ENCODE assay signal across 16 cellular contexts in the genomic region with DNA sequence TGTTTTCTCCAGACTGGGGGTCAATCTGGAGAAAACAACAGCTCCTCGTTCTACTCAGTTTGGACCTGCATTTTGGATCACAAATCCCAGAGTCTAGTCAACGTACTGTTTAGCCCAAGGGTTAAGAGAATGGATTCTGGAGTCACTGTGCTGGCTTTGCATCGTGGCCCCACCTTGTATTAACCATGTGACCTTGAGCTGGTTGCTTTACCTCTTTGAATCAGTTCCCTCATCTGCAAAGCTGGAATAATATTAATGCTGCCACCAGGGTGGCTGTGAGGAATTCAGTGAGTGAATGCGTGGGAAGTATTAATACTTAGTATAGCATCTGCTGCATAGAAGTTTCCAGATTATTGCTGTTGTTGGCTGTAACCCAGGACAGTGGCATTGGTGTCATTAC. TPM values are rescaled to one million over a fixed set of nuclear protein-coding genes. Genes with fewer than 3 reads are reported as not detected.
DNase-seq lines count a peak whose midpoint lies in the region; ATAC-seq and TF ChIP-seq lines count a peak whose summit lies in the region.
"Had no signal": no experiment of that assay in that cellular context is flagged by ENCODE, and none has a peak within 500 bp of the region (broad histone marks: within the 10 kb centered on the region; RNA-seq: fewer than 3 reads in every experiment).

No MANE protein-coding gene starts in this region.

- no peak for DNase-seq in left cardiac atrium
- DNase-seq in Right ventricle myocardium inferior (ENCODE audit: missing footprints), result no peak
- peak; percentile 18 for DNase-seq in HT-29 (ENCODE audit: low spot score)
- no peak for DNase-seq in SJSA1 (ENCODE audit: low read depth in 1 of 2, low spot score in 2 of 2)
- DNase-seq in DMS 273 (lab: John Stamatoyannopoulos, UW; ENCODE audit: unreplicated experiment), result no peak
- DNase-seq in gastrocnemius medialis, result no peak
- DNase-seq in activated CD4-positive, alpha-beta T cell treated with anti-CD3 and anti-CD28 coated beads for 4 hours, result no peak
- DNase-seq: C1 segment of cervical spinal cord, HCEC 1CT, NCI-H146, NCI-H2227 treated with DMSO at 0.1 percent for 48 hours, NCI-H526 treated with DMSO at 0.1 percent for 48 hours, SHP77 treated with DMSO at 0.1 percent for 48 hours had no signal

- H3K4me1 ChIP-seq in SJSA1 (replicated peaks) (peaks cover 38% of the 10 kb centered on the region), subcutaneous abdominal adipose tissue (ENCODE audit: control insufficient read depth in 5 of 5, insufficient read depth in 5 of 5, low read length in 5 of 5) (no peaks in the 10 kb centered on the region), gastrocnemius medialis (no peaks in the 10 kb centered on the region)

- H3K36me3 ChIP-seq in SJSA1 (no peaks in the 10 kb centered on the region), subcutaneous abdominal adipose tissue (ENCODE audit: control insufficient read depth in 5 of 5, insufficient read depth in 5 of 5, low read length in 5 of 5) (no peaks in the 10 kb centered on the region), gastrocnemius medialis (no peaks in the 10 kb centered on the region)

- in situ Hi-C loops in gastrocnemius medialis (cut with MboI; ENCODE audit: low sequenced_read_pairs in 4 of 4), result loop anchor here in 1 of 4 donors (25.0 kb wide), 1 partner anchor 110 kb away; a partner anchor contains a TSS

- TF ChIP-seq POLR2A in gastrocnemius medialis (IDR thresholded peaks at IDR 0.05), result no peak

- TF ChIP-seq CTCF in gastrocnemius medialis (IDR thresholded peaks at IDR 0.05 in 4 of 5, conservative IDR thresholded peaks at IDR 0.05 in 1 of 5), result no peak

- H3K27me3 ChIP-seq in SJSA1 (replicated peaks), result no peaks in the 10 kb centered on the region
- H3K27me3 ChIP-seq in subcutaneous abdominal adipose tissue (ENCODE audit: control insufficient read depth in 5 of 5, insufficient read depth in 4 of 5, low read length in 5 of 5), result peaks cover 0 to 3% (median 0%) of the 10 kb centered on the region in 5 donors
- H3K27me3 ChIP-seq in gastrocnemius medialis, result no peaks in the 10 kb centered on the region

- no peak overlapping the region for H3K4me3 ChIP-seq in SJSA1
- H3K4me3 ChIP-seq in subcutaneous abdominal adipose tissue (ENCODE audit: low read depth in 1 of 5, low read length in 5 of 5), result peak overlapping the region in 3 of 5 donors; percentile 2 to 22 (median 22)
- H3K4me3 ChIP-seq in gastrocnemius medialis, result no peak overlapping the region

- no peak overlapping the region for H3K9ac ChIP-seq in subcutaneous abdominal adipose tissue (ENCODE audit: low read length in 5 of 5)

- intact Hi-C loops in left cardiac atrium (cut with DNase I), result loop anchor here in 1 of 2 donors (10.0 kb wide), 1 partner anchor 82 kb away; no protein-coding TSS in a partner anchor
- intact Hi-C loops in Right ventricle myocardium inferior (cut with DNase I), result no loop called here
- intact Hi-C loops in gastrocnemius medialis (cut with DNase I; ENCODE audit: low total_unique reads), result no loop called here

- peak; percentile 6 to 10 for ATAC-seq in left cardiac atrium
- no peak for ATAC-seq in Right ventricle myocardium inferior
- ATAC-seq in gastrocnemius medialis, result no peak

- H3K27ac ChIP-seq in SJSA1 (peak overlapping the region; percentile 41; the same call in 1 of the 2 replicates), subcutaneous abdominal adipose tissue (ENCODE audit: low read depth, low read length) (no peak overlapping the region), gastrocnemius medialis (no peak overlapping the region)

- H3K9me3 ChIP-seq in SJSA1 (replicated peaks), result no peaks in the 10 kb centered on the region; the same call in 1 of the 2 replicates
- peaks cover 0 to 8% (median 4%) of the 10 kb centered on the region in 5 donors for H3K9me3 ChIP-seq in subcutaneous abdominal adipose tissue (ENCODE audit: control insufficient read depth in 5 of 5, low read length in 5 of 5)
- no peaks in the 10 kb centered on the region for H3K9me3 ChIP-seq in gastrocnemius medialis

RNA-seq across cellular contexts. Expression of a gene that starts 11.3 kb away (rescaled TPM):
- total RNA-seq in left cardiac atrium, result 100 to 1,000 TPM in 1 of 2 donors, 10 to 100 TPM in 1; 82.3 to 159 TPM
- total RNA-seq in Right ventricle myocardium inferior, result 69.8 TPM
- not detected in 2 replicates for total RNA-seq in HT-29 (2014; rRNA removed; shearing (Covaris generic))
- not detected in 2 replicates for total RNA-seq in SJSA1 (2014; rRNA removed; shearing (Covaris generic))
- 10 to 100 TPM in 3 of 4 donors, 1 to 10 TPM in 1; 5.1 to 64.6 (median 42.2) TPM for total RNA-seq in gastrocnemius medialis
- total RNA-seq: A172, G401 had no signal

RNA-seq across cellular contexts. Expression of a gene that starts 19.2 kb away (rescaled TPM):
- total RNA-seq in left cardiac atrium (not detected), Right ventricle myocardium inferior (not detected), gastrocnemius medialis (not detected)
- not detected in 2 replicates for total RNA-seq in HT-29 (2014; rRNA removed; shearing (Covaris generic))
- not detected in 2 replicates for total RNA-seq in SJSA1 (2014; rRNA removed; shearing (Covaris generic))
- total RNA-seq: A172, G401 had no signal

RNA-seq across cellular contexts. Expression of a gene that starts 23.0 kb away (rescaled TPM):
- total RNA-seq in left cardiac atrium (1 to 10 TPM in 1 of 2 donors, under 1 TPM in 1; 0.55 to 1.4 TPM), Right ventricle myocardium inferior (0.24 TPM), gastrocnemius medialis (1 to 10 TPM in 1 of 4 donors, not detected in 3; 1.1 TPM)
- 0.03 TPM in 1 of 2 replicates, not detected in the other for total RNA-seq in HT-29 (2014; rRNA removed; shearing (Covaris generic))
- total RNA-seq in SJSA1 (2014; rRNA removed; shearing (Covaris generic)), result 0.78 and 1.2 TPM in 2 replicates
- total RNA-seq: G401 had no signal

Comparison
In these comparisons a context has a peak if more than half of its experiments do, and no peak if none do; other contexts are left out.
1. ATAC-seq: peak in left cardiac atrium (2 of 2); none in Right ventricle myocardium inferior (single experiment) and gastrocnemius medialis (0 of 2).
2. H3K4me3 ChIP-seq: peak in subcutaneous abdominal adipose tissue (3 of 5); none in SJSA1 (single experiment) and gastrocnemius medialis (0 of 4).